ENCODE assay signal across 8 cellular contexts in genomic region chr21:33362044-33362555, GRCh38. TPM values are rescaled to one million over a fixed set of nuclear protein-coding genes. Genes with fewer than 3 reads are reported as not detected.
A peak's percentile ranks its signal among the peaks of the same experiment; 100 is the strongest.
DNase-seq lines count a peak whose midpoint lies in the region; ATAC-seq and TF ChIP-seq lines count a peak whose summit lies in the region.

No MANE protein-coding gene starts in this region.

- peak overlapping the region; percentile 84 for H3K4me3 Mint-ChIP-seq in memory B cell

- H3K4me1 Mint-ChIP-seq in memory B cell = peaks cover 22% of the 10 kb centered on the region

- no peaks in the 10 kb centered on the region for H3K36me3 ChIP-seq in transverse colon

- H3K27me3 Mint-ChIP-seq in memory B cell = no peaks in the 10 kb centered on the region

- no peak for TF ChIP-seq EP300 in transverse colon (IDR thresholded peaks at IDR 0.05; ENCODE audit: low read depth)

- H3K9me3 Mint-ChIP-seq in memory B cell = peaks cover 4% of the 10 kb centered on the region

- H3K27ac ChIP-seq in transverse colon = peak overlapping the region; percentile 68 to 84 (median 71)

- H3K4me1 ChIP-seq in transverse colon = peaks cover 0 to 38% (median 18%) of the 10 kb centered on the region in 4 donors

- peak overlapping the region in 3 of 4 donors; percentile 0 to 34 (median 5) for H3K4me3 ChIP-seq in transverse colon

- peak overlapping the region; percentile 95 for H3K27ac Mint-ChIP-seq in memory B cell

- intact Hi-C loops in transverse colon (cut with DNase I; ENCODE audit: low total_unique reads) = loop anchor here (10.0 kb wide), 2 partner anchors 83 to 157 kb away; no protein-coding TSS in a partner anchor

- H3K27me3 ChIP-seq in transverse colon = no peaks in the 10 kb centered on the region

- peaks cover 5% of the 10 kb centered on the region in 2 donors for H3K9me3 ChIP-seq in transverse colon

- TF ChIP-seq POLR2A in transverse colon (IDR thresholded peaks at IDR 0.05) = peak; percentile 89

- peak; percentile 99 for DNase-seq in GF-D8 (lab: John Stamatoyannopoulos, UW)
- peak; percentile 67 for DNase-seq in MV-4-11 (lab: John Stamatoyannopoulos, UW)
- DNase-seq in T-helper 2 cell = peak; percentile 25 to 94 (median 60)
- peak; percentile 87 for DNase-seq in central memory CD4-positive, alpha-beta T cell
- peak; percentile 68 to 74 for DNase-seq in memory B cell (ENCODE audit: low spot score in 2 of 2)
- DNase-seq in transverse colon = peak; percentile 56
- no peak for DNase-seq in HK-2 (ENCODE audit: unreplicated experiment)
- DNase-seq in DMS79 treated with DMSO at 0.1 percent for 48 hours (lab: John Stamatoyannopoulos, UW) = no peak

- in situ Hi-C loops in transverse colon (cut with MboI; ENCODE audit: low pct_ligation_motif_present in 1 of 4, low pct_unique_long_range_greater_than_20kb in 1 of 4, low sequenced_read_pairs in 3 of 4) = no loop called here

- H3K36me3 Mint-ChIP-seq in memory B cell = peaks cover 6% of the 10 kb centered on the region

- ATAC-seq in memory B cell (ENCODE audit: low read depth) = peak; percentile 61

- WGBS in transverse colon (ENCODE audit: low coverage in 1 of 2), 2 donors = 50 to 52% methylated on average over 9 to 12 of the region's 12 CpGs

- TF ChIP-seq CTCF in transverse colon (IDR thresholded peaks at IDR 0.05) = no peak

RNA-seq across cellular contexts. Expression of gene IFNAR1, which starts 37.3 kb away (rescaled TPM):
- 10 to 100 TPM; 10.3 to 30.7 (median 28.9) TPM for total RNA-seq in transverse colon

RNA-seq across cellular contexts. Expression of gene IFNGR2, which starts 41.1 kb away (rescaled TPM):
- 100 to 1,000 TPM in 1 of 4 donors, 10 to 100 TPM in 3; 40.8 to 131 (median 76.6) TPM for total RNA-seq in transverse colon

Comparison
In these comparisons a context has a peak if more than half of its experiments do, and no peak if none do; other contexts are left out.
1. DNase-seq: peak in GF-D8 (single experiment), MV-4-11 (single experiment), T-helper 2 cell (5 of 5), central memory CD4-positive, alpha-beta T cell (single experiment), memory B cell (2 of 2) and transverse colon (single experiment); none in HK-2 (single experiment) and DMS79 treated with DMSO at 0.1 percent for 48 hours (single experiment).